Comparison of ENCODE assay signal across 21 cellular contexts in genomic region chr11:11465280-11465679, GRCh38.
"Had no signal": no experiment of that assay in that cellular context is flagged by ENCODE, and none has a peak within 500 bp of the region (broad histone marks: within the 10 kb centered on the region; RNA-seq: fewer than 3 reads in every experiment).

No MANE protein-coding gene starts in this region.

- FAIRE-seq: keratinocyte had no signal

- ATAC-seq: left colon, natural killer cell, right lobe of liver had no signal

- H3K36me3 Mint-ChIP-seq: mesothelial cell of epicardium, naive B cell, natural killer cell, neural progenitor cell had no signal

- H3K9me3 Mint-ChIP-seq: mesothelial cell of epicardium; natural killer cell; nephron progenitor cell; neural progenitor cell; stimulated activated naive CD8-positive, alpha-beta T cell treated with anti-CD3 and anti-CD28 coated beads, Interleukin-15, Interleukin-2, amounts not matched to agents 100 ng/mL and 50 ng/mL, for 24 hours had no signal

- DNase-seq: hippocampal formation; kidney glomerular epithelial cell; left colon; left ventricle myocardium inferior; mesendoderm; naive B cell; natural killer cell; nephron progenitor cell; occipital lobe; ovary; right lobe of liver; stimulated activated CD4-positive, alpha-beta T cell treated with anti-CD3 and anti-CD28 coated beads, Interleukin-1b, Interleukin-23, amount 100 ng/mL, for 48 hours; stimulated activated CD4-positive, alpha-beta T cell treated with anti-CD3 and anti-CD28 coated beads, Interleukin-2, amount 100 ng/mL, for 48 hours; stimulated activated naive CD4-positive, alpha-beta T cell; tibial artery; uterus had no signal

- H3K27me3 Mint-ChIP-seq: progenitor cell of endocrine pancreas; stimulated activated naive CD8-positive, alpha-beta T cell treated with anti-CD3 and anti-CD28 coated beads, Interleukin-15, Interleukin-2, amounts not matched to agents 100 ng/mL and 50 ng/mL, for 24 hours had no signal

- H3K4me1 Mint-ChIP-seq: naive B cell, natural killer cell had no signal

- H3K4me3 Mint-ChIP-seq: mesothelial cell of epicardium; naive B cell; natural killer cell; nephron progenitor cell; neural progenitor cell; stimulated activated naive CD8-positive, alpha-beta T cell treated with anti-CD3 and anti-CD28 coated beads, Interleukin-15, Interleukin-2, amounts not matched to agents 100 ng/mL and 50 ng/mL, for 24 hours had no signal

- H3K27ac Mint-ChIP-seq: mesothelial cell of epicardium; natural killer cell; nephron progenitor cell; neural progenitor cell; progenitor cell of endocrine pancreas; stimulated activated naive CD8-positive, alpha-beta T cell treated with anti-CD3 and anti-CD28 coated beads, Interleukin-15, Interleukin-2, amounts not matched to agents 100 ng/mL and 50 ng/mL, for 24 hours had no signal
